Comparison of ENCODE assay signal across 9 cellular contexts in the genomic region with DNA sequence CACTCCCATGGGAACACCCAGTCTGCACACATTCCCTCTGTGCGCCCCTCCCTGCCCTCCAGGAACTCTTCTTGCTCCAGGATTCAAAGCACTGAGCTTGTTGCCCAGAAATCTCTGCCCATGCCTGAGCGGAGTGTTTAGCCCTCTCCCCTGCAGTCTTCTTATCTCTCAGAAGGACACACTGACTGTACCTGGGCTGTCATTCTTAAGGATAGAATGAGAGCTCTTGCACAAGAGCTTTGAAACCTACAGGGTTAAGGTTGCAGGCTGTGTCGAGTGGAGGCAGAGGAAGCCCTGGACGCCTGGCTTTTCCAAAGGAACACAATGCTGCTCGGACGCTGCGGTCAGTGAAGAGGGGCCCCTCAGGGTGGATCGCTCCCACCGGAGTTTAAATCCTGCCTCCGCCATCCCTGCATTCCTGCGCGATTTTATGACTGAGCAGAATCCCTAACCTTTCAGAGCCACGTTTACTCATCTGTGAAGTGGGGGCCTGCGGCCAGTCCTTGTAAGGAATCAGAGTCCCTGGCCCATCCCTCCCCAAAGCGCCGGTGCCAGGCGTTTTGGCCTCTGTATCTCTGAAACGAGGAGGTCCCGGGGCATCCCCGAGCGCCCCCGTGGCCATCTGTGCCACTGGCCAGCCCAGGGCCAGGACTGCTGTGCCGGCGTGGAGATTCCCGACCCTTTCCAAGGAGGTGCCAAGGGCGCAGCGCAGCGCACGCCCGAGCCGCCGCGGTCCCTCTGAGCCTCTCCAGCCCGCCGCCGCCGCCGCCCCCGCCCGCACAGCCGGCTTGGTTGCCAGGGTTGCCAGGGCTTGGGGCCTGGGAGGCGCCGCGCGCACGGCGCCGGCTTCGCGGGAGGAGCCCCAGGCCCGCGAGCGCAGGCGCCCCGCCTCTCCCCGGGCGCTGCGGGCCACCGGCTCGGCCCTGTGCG. TPM values are rescaled to one million over a fixed set of nuclear protein-coding genes. Genes with fewer than 3 reads are reported as not detected.
DNase-seq lines count a peak whose midpoint lies in the region; ATAC-seq, FAIRE-seq and TF ChIP-seq lines count a peak whose summit lies in the region.
"Had no signal": no experiment of that assay in that cellular context is flagged by ENCODE, and none has a peak within 500 bp of the region (broad histone marks: within the 10 kb centered on the region; RNA-seq: fewer than 3 reads in every experiment).

No MANE protein-coding gene starts in this region.

- H3K27ac ChIP-seq in SJSA1, result no peak overlapping the region

- no peak for FAIRE-seq in HTR-8/SVneo (lab: Jason Lieb, UNC)

- peaks cover 20% of the 10 kb centered on the region for H3K4me1 ChIP-seq in SJSA1 (replicated peaks)

- H3K36me3 ChIP-seq in SJSA1, result no peaks in the 10 kb centered on the region
- H3K36me3 ChIP-seq: adrenal gland had no signal

- H3K4me3 ChIP-seq in SJSA1 (peak overlapping the region; percentile 42), foreskin fibroblast (ENCODE audit: low read depth in 1 of 2, low read length in 2 of 2) (peak overlapping the region; percentile 42 to 43)

- no peaks in the 10 kb centered on the region for H3K27me3 ChIP-seq in SJSA1 (replicated peaks)

- intact Hi-C loops in posterior vena cava (cut with DNase I), result no loop called here

- H3K9me3 ChIP-seq in SJSA1 (replicated peaks), result no peaks in the 10 kb centered on the region; the same call in 1 of the 2 replicates
- H3K9me3 ChIP-seq: adrenal gland had no signal

- TF ChIP-seq CTCF in foreskin fibroblast (IDR thresholded peaks at IDR 0.05; ENCODE audit: low read depth, low read length), result no peak

- ATAC-seq in GM21528 (IDR thresholded peaks at IDR 0.05; ENCODE audit: low FRiP score, unreplicated experiment), result no peak

- DNase-seq in D341Med (ENCODE audit: low spot score), result peak; percentile 81
- peak in 1 of 2 experiments; percentile 46 for DNase-seq in SJSA1 (ENCODE audit: low read depth in 1 of 2, low spot score in 2 of 2)
- DNase-seq in foreskin fibroblast, result peak in 1 of 2 donors; percentile 38
- peak; percentile 80 for DNase-seq in posterior vena cava (ENCODE audit: low spot score)
- DNase-seq in SHP77 treated with DMSO at 0.1 percent for 48 hours (lab: John Stamatoyannopoulos, UW), result no peak
- DNase-seq in HTR-8/SVneo (ENCODE audit: insufficient read length, low spot score), result no peak
- DNase-seq in NCI-H1436 (lab: John Stamatoyannopoulos, UW), result no peak

RNA-seq across cellular contexts. Expression of gene FAM168B, which starts 58.9 kb away (rescaled TPM):
- 119 and 138 TPM in 2 replicates for total RNA-seq in SJSA1 (2014; rRNA removed; shearing (Covaris generic))
- total RNA-seq in posterior vena cava, result 100 to 1,000 TPM in 1 of 2 donors, 10 to 100 TPM in 1; 87.4 to 104 TPM

Comparison
In these comparisons a context has a peak if more than half of its experiments do, and no peak if none do; other contexts are left out.
1. DNase-seq: peak in D341Med (single experiment) and posterior vena cava (single experiment); none in SHP77 treated with DMSO at 0.1 percent for 48 hours (single experiment), HTR-8/SVneo (single experiment) and NCI-H1436 (single experiment).